23 cellular contexts compared by ENCODE assay signal in the genomic region with DNA sequence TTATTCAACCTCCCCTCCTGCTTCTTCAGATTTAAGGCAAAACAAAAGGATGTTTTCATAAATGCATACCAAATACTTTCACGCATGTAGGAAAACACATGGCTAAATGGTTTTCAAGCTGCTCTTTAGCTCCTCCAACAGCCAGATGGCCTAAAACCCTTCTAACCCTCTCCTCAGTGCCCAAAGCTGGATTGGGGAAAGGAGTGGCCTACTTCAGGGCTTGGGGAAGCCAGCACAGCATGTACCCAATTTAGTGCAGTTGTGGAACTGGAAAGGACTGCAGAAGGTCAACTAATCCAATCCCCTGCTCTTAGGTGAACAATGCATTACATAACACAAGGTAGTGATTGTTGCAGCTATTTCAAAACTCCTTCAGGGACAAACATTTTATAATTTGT. TPM values are rescaled to one million over a fixed set of nuclear protein-coding genes. Genes with fewer than 3 reads are reported as not detected.
DNase-seq lines count a peak whose midpoint lies in the region; ATAC-seq and TF ChIP-seq lines count a peak whose summit lies in the region.
"Had no signal": no experiment of that assay in that cellular context is flagged by ENCODE, and none has a peak within 500 bp of the region (broad histone marks: within the 10 kb centered on the region; RNA-seq: fewer than 3 reads in every experiment).

No MANE protein-coding gene starts in this region.

- H3K9me3 ChIP-seq in colonic mucosa: no peaks in the 10 kb centered on the region
- H3K9me3 ChIP-seq: BLaER1, SJSA1 had no signal

- no peak overlapping the region for H3K4me3 ChIP-seq in colonic mucosa
- H3K4me3 ChIP-seq: BLaER1, K562, SJSA1 had no signal

- H3K4me1 ChIP-seq in colonic mucosa: no peaks in the 10 kb centered on the region
- H3K4me1 ChIP-seq: BLaER1, SJSA1 had no signal

- peak; percentile 72 to 80 for DNase-seq in NCI-H446 (lab: John Stamatoyannopoulos, UW)
- no peak for DNase-seq in NCI-H446 treated with DMSO at 0.1 percent for 48 hours (lab: John Stamatoyannopoulos, UW)
- DNase-seq in NCI-H524 (lab: John Stamatoyannopoulos, UW): peak; percentile 83 to 87
- DNase-seq in left lobe of liver (ENCODE audit: low spot score): no peak
- DNase-seq in colonic mucosa: no peak
- DNase-seq: CD4-positive, CD25-positive, alpha-beta regulatory T cell; DMS53; Kasumi-1; NCI-H1092 treated with DMSO at 0.1 percent for 48 hours; NCI-H1436; NCI-H1930; NCI-H2107; NCI-H2227 treated with DMSO at 0.1 percent for 48 hours; NCI-H510A treated with DMSO at 0.1 percent for 48 hours had no signal

- no peaks in the 10 kb centered on the region for H3K27me3 ChIP-seq in colonic mucosa
- H3K27me3 ChIP-seq: BLaER1 had no signal

- TF ChIP-seq CTCF in VCaP (conservative IDR thresholded peaks at IDR 0.05) (no peak), colonic mucosa (IDR thresholded peaks at IDR 0.05) (no peak)

- no peaks in the 10 kb centered on the region for H3K36me3 ChIP-seq in colonic mucosa
- H3K36me3 ChIP-seq: BLaER1, SJSA1 had no signal

- ATAC-seq in left lobe of liver: peak; percentile 21
- ATAC-seq in GM21528 (IDR thresholded peaks at IDR 0.05; ENCODE audit: low FRiP score, unreplicated experiment): no peak
- ATAC-seq: K562 had no signal

- H3K27ac ChIP-seq in VCaP (peak overlapping the region; percentile 83; the same call in 1 of the 2 replicates), colonic mucosa (no peak overlapping the region)
- H3K27ac ChIP-seq: BLaER1, SJSA1 had no signal

- H3K9ac ChIP-seq in colonic mucosa (ENCODE audit: low read depth in 2 of 2, low read length in 2 of 2): no peak overlapping the region
- H3K9ac ChIP-seq: BLaER1 had no signal

- intact Hi-C loops in colonic mucosa (cut with DNase I): no loop called here

RNA-seq across cellular contexts. Expression of a gene that starts 9.3 kb away (rescaled TPM):
- total RNA-seq in left lobe of liver (174 TPM), colonic mucosa (under 1 TPM; 0.24 to 0.54 TPM)
- total RNA-seq: Daoy, HT1080, M059J, SJSA1 had no signal

RNA-seq across cellular contexts. Expression of a gene that starts 53.0 kb away (rescaled TPM):
- 0.78 TPM for total RNA-seq in left lobe of liver
- 1 to 10 TPM; 2.6 to 3.3 TPM for total RNA-seq in colonic mucosa
- total RNA-seq: Daoy, G401, HT1080, K562, M059J, SJSA1 had no signal

Comparison
In these comparisons a context has a peak if more than half of its experiments do, and no peak if none do; other contexts are left out.
1. DNase-seq: peak in NCI-H446 (2 of 2) and NCI-H524 (2 of 2); none in NCI-H446 treated with DMSO at 0.1 percent for 48 hours (single experiment), left lobe of liver (single experiment) and colonic mucosa (single experiment).
2. RNA of a gene that starts 9.3 kb away (total RNA-seq): 174 TPM in left lobe of liver (single experiment); 0.24 to 0.54 TPM in colonic mucosa; every median in the first group is over 100 times any median in the second.